8 cellular contexts compared by ENCODE assay signal in the genomic region with DNA sequence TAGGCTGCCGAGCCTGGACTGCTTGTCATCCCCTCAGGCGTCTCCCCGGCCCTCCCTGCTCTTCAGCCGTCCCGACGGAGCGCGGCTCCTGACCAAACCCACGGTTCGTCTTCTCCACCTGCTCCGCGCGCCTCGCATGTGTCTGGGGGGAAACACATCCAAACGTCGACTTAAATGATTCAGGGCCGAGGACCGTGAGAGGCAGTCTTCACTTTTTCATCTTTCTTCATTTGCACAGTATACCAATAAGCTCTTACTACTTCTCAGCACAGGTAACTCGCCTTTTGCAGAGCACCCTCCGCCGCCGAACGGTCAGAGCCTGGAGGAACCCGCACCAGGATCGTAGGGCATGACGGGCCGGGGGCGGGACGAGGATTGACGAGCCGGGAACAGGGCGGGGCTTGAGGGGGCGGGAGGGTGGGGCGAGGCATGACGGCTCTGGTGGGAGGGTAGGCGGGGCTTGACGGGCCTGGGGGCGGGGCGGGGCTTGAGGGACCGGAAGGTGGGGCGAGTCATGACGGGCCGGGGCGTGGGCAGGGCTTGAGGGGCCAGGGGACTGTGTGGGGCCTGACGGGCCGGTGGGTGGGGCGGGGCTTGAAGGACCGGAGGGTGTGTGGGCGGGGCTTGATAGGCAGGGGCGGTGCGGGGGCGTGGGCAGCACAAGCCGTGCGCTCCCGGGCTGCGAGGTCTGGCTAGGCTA. TPM values are rescaled to one million over a fixed set of nuclear protein-coding genes. Genes with fewer than 3 reads are reported as not detected.
DNase-seq lines count a peak whose midpoint lies in the region; ATAC-seq and TF ChIP-seq lines count a peak whose summit lies in the region.

A gene with protein sequence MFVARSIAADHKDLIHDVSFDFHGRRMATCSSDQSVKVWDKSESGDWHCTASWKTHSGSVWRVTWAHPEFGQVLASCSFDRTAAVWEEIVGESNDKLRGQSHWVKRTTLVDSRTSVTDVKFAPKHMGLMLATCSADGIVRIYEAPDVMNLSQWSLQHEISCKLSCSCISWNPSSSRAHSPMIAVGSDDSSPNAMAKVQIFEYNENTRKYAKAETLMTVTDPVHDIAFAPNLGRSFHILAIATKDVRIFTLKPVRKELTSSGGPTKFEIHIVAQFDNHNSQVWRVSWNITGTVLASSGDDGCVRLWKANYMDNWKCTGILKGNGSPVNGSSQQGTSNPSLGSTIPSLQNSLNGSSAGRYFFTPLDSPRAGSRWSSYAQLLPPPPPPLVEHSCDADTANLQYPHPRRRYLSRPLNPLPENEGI (plus strand): TSS at position 657 of the 700 bp plus-strand sequence. CDS start 111 bp downstream, outside the sequence.

- H3K27me3 ChIP-seq in psoas muscle (ENCODE audit: insufficient read depth in 3 of 3, low read length in 2 of 3) = no peaks in the 10 kb centered on the region

- H3K4me3 ChIP-seq in psoas muscle (peak within 1 kb of the TSS; percentile 89), urinary bladder (ENCODE audit: low read depth, low read length) (peak within 1 kb of the TSS; percentile 52)

- WGBS in psoas muscle, 3 donors = 1 to 2% (median 1%) methylated on average over 49 to 56 of the region's 56 CpGs
- 1% methylated on average over 56 of the region's 56 CpGs for WGBS in urinary bladder

- H3K4me1 ChIP-seq in psoas muscle (peaks cover 16% of the 10 kb centered on the region), urinary bladder (ENCODE audit: insufficient read depth) (no peaks in the 10 kb centered on the region)

- no peak for TF ChIP-seq CTCF in psoas muscle (IDR thresholded peaks at IDR 0.05)

- peak; percentile 80 for ATAC-seq in GM18498 (IDR thresholded peaks at IDR 0.05; ENCODE audit: unreplicated experiment)
- peak; percentile 78 for ATAC-seq in HG02943 (IDR thresholded peaks at IDR 0.05; ENCODE audit: low read depth, unreplicated experiment)
- ATAC-seq in left ventricle myocardium superior = peak; percentile 97
- ATAC-seq in psoas muscle = peak; percentile 96 to 98 (median 96)

- DNase-seq in NCI-H187 treated with DMSO at 0.1 percent for 48 hours (lab: John Stamatoyannopoulos, UW) (peak; percentile 80), T-helper 2 cell (peak; percentile 97 to 100 (median 98)), left ventricle myocardium superior (peak; percentile 100), psoas muscle (peak; percentile 100)

- H3K9me3 ChIP-seq in psoas muscle = no peaks in the 10 kb centered on the region

- H3K27ac ChIP-seq in angular gyrus (ENCODE audit: low read depth, low read length) (peak within 1 kb of the TSS; percentile 95), psoas muscle (peak within 1 kb of the TSS; percentile 98), urinary bladder (ENCODE audit: low read depth) (peak within 1 kb of the TSS; percentile 89)

- intact Hi-C loops in left ventricle myocardium superior (cut with micrococcal nuclease) (loop anchor here (10.0 kb wide), 1 partner anchor 63 kb away; a partner anchor contains a TSS), psoas muscle (cut with DNase I) (loop anchor here (2.0 to 10.0 kb wide), 4 partner anchors 50 to 543 kb away; a partner anchor contains a TSS)

- H3K36me3 ChIP-seq in psoas muscle (ENCODE audit: insufficient read depth in 1 of 2, low read depth in 1 of 2) (peaks cover 0 to 11% of the 10 kb centered on the region in 2 donors), urinary bladder (ENCODE audit: insufficient read depth) (no peaks in the 10 kb centered on the region)

RNA-seq across cellular contexts. Expression of the gene that starts here (rescaled TPM):
- total RNA-seq in left ventricle myocardium superior = 17.3 TPM
- total RNA-seq in psoas muscle = 10 to 100 TPM; 22.7 to 53.4 (median 36.7) TPM
- polyA plus RNA-seq in psoas muscle = 10 to 100 TPM; 33.8 to 70.9 (median 46.6) TPM
- total RNA-seq in urinary bladder = 26.6 TPM
- 18.1 TPM for polyA plus RNA-seq in urinary bladder

Comparison
In these comparisons a context has a peak if more than half of its experiments do, and no peak if none do; other contexts are left out.
1. Peak in every context shown above with its lines: DNase-seq, ATAC-seq, H3K4me3 ChIP-seq and H3K27ac ChIP-seq.